ENCODE assay signal across 28 cellular contexts in the genomic region with DNA sequence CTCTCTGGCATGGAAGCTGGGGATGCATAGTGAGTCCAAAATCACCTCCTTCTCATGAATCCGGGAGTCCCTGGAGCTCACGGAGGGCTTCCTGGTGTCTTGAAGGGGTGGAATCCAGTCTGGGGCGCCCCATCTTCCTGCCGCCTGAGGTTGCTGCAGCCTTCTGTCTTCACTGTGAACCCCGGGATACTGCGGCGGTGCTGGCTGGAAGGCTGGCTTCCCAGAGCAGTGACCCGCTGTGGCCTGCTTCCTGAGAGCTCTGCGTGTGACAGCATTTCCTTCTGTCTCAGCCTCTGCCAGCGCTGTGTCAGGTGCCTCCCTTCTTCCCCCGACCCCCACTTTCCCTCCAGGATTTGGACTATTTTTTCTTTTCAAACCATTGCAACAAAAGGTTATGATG.
A peak's percentile ranks its signal among the peaks of the same experiment; 100 is the strongest.
DNase-seq lines count a peak whose midpoint lies in the region; ATAC-seq, FAIRE-seq and TF ChIP-seq lines count a peak whose summit lies in the region.
"Had no signal": no experiment of that assay in that cellular context is flagged by ENCODE, and none has a peak within 500 bp of the region (broad histone marks: within the 10 kb centered on the region; RNA-seq: fewer than 3 reads in every experiment).

No MANE protein-coding gene starts in this region.

- no peak overlapping the region for H4K91ac ChIP-seq in neuronal stem cell (ENCODE audit: low read depth, low read length, poor library complexity)

- H3K18ac ChIP-seq in neuronal stem cell (ENCODE audit: low read length), result peak overlapping the region; percentile 23

- H3K79me1 ChIP-seq in neuronal stem cell (ENCODE audit: low read depth, low read length), result no peaks in the 10 kb centered on the region

- no peak overlapping the region for H3K14ac ChIP-seq in neuronal stem cell (ENCODE audit: low read length)

- peak overlapping the region; percentile 62 for H3K27ac ChIP-seq in left ventricle myocardium inferior (replicated peaks)
- H3K27ac ChIP-seq in neuronal stem cell (replicated peaks; ENCODE audit: low read length), result no peak overlapping the region
- H3K27ac ChIP-seq in dorsolateral prefrontal cortex, result no peak overlapping the region
- H3K27ac ChIP-seq: 22Rv1, BLaER1, GM23248, HL-60, SJSA1 had no signal

- intact Hi-C loops in Right ventricle myocardium inferior (cut with DNase I) (no loop called here), Right ventricle myocardium superior (cut with DNase I) (no loop called here), left ventricle myocardium inferior (cut with micrococcal nuclease) (no loop called here), dorsolateral prefrontal cortex (cut with DNase I) (no loop called here)

- H2AK5ac ChIP-seq in neuronal stem cell (ENCODE audit: low read depth, low read length), result no peak overlapping the region

- no peak overlapping the region for H2BK120ac ChIP-seq in neuronal stem cell (ENCODE audit: low read depth, low read length)

- no peak overlapping the region for H2BK12ac ChIP-seq in neuronal stem cell (ENCODE audit: low read length)

- H3K27me3 ChIP-seq in left ventricle myocardium inferior (ENCODE audit: low read depth), result no peaks in the 10 kb centered on the region
- peaks cover 0 to 44% (median 5%) of the 10 kb centered on the region in 3 experiments for H3K27me3 ChIP-seq in neuronal stem cell (ENCODE audit: control insufficient read depth in 3 of 3, insufficient read depth in 3 of 3, low read depth in 1 of 3, low read length in 3 of 3)
- H3K27me3 ChIP-seq in dorsolateral prefrontal cortex, result peaks cover 0 to 12% (median 0%) of the 10 kb centered on the region in 45 donors
- H3K27me3 ChIP-seq: BLaER1 had no signal

- no peak overlapping the region for H4K8ac ChIP-seq in neuronal stem cell (ENCODE audit: low read depth, low read length)

- H3K23ac ChIP-seq in neuronal stem cell (ENCODE audit: low read depth, low read length, poor library complexity), result no peak overlapping the region

- H2BK15ac ChIP-seq in neuronal stem cell (ENCODE audit: low read length), result no peak overlapping the region

- H2AFZ ChIP-seq in neuronal stem cell (ENCODE audit: low read length), result peak overlapping the region; percentile 35
- H2AFZ ChIP-seq: GM23248 had no signal

- no peak for TF ChIP-seq POLR2A in GM12891 (IDR thresholded peaks at IDR 0.05; ENCODE audit: low read depth, low read length)
- no peak for TF ChIP-seq POLR2A in erythroblast (IDR thresholded peaks at IDR 0.05; ENCODE audit: low read length)

- DNase-seq in Right ventricle myocardium inferior (ENCODE audit: missing footprints), result peak; percentile 56
- no peak for DNase-seq in Right ventricle myocardium superior
- DNase-seq in left ventricle myocardium inferior, result no peak
- DNase-seq in neuronal stem cell (ENCODE audit: low spot score), result no peak
- no peak for DNase-seq in dorsolateral prefrontal cortex
- no peak for DNase-seq in GM12891 (ENCODE audit: insufficient read length, low spot score)
- DNase-seq in NCI-H2227 (lab: John Stamatoyannopoulos, UW; ENCODE audit: unreplicated experiment), result no peak
- DNase-seq in erythroblast (lab: John Stamatoyannopoulos, UW), result no peak
- DNase-seq: ACHN; Caco-2; CD4-positive, alpha-beta T cell; DMS 273 treated with DMSO at 0.1 percent for 48 hours; DMS79 treated with DMSO at 0.1 percent for 48 hours; GM23248; KG1; NCI-H1092; NCI-H1436 treated with DMSO at 0.1 percent for 48 hours; NCI-H2029; NCI-H226; NCI-H524; NCI-H774; NK-92 treated with Interleukin-12 subunit alpha and Interleukin-12 subunit beta, amount 100 ng/mL, for 24 hours had no signal

- FAIRE-seq in GM12891 (lab: Jason Lieb, UNC), result no peak
- FAIRE-seq: GM12878 had no signal

- ATAC-seq in Right ventricle myocardium inferior (no peak), Right ventricle myocardium superior (ENCODE audit: poor library complexity) (no peak)
- ATAC-seq: GM12878 had no signal

- peak overlapping the region; percentile 11 for H3K4me3 ChIP-seq in left ventricle myocardium inferior
- H3K4me3 ChIP-seq in neuronal stem cell (ENCODE audit: low read length in 2 of 2), result no peak overlapping the region
- no peak overlapping the region for H3K4me3 ChIP-seq in dorsolateral prefrontal cortex
- H3K4me3 ChIP-seq: BLaER1, GM12878, GM23248, HAP-1, SJSA1 had no signal

- no peak overlapping the region for H3K9ac ChIP-seq in neuronal stem cell (ENCODE audit: low read depth, low read length, poor library complexity)
- H3K9ac ChIP-seq: BLaER1, GM23248 had no signal

- WGBS in neuronal stem cell (ENCODE audit: extremely low coverage in 2 of 2, insufficient read length in 2 of 2, insufficient replicate concordance in 1 of 2), 2 donors, result no CpG with 5 or more reads among the region's 11 CpGs

- H3K36me3 ChIP-seq in left ventricle myocardium inferior (no peaks in the 10 kb centered on the region), neuronal stem cell (replicated peaks in 1 of 2; ENCODE audit: control insufficient read depth in 2 of 2, insufficient read depth in 2 of 2, low read length in 2 of 2) (no peaks in the 10 kb centered on the region)
- H3K36me3 ChIP-seq: BLaER1, HAP-1, SJSA1 had no signal

- H3K4me2 ChIP-seq in neuronal stem cell (ENCODE audit: insufficient read depth, low read length, poor library complexity, severe bottlenecking), result no peak overlapping the region
- H3K4me2 ChIP-seq: BLaER1 had no signal

- no peak for TF ChIP-seq CTCF in left ventricle myocardium inferior (IDR thresholded peaks at IDR 0.05; ENCODE audit: borderline replicate concordance)
- no peak for TF ChIP-seq CTCF in dorsolateral prefrontal cortex (IDR thresholded peaks at IDR 0.05 in 54 of 56, conservative IDR thresholded peaks at IDR 0.05 in 2 of 56; ENCODE audit: low read depth in 1 of 56, partially characterized antibody in 56 of 56)

- peaks cover 12% of the 10 kb centered on the region for H3K4me1 ChIP-seq in left ventricle myocardium inferior
- peaks cover 0 to 3% of the 10 kb centered on the region in 2 donors for H3K4me1 ChIP-seq in neuronal stem cell (ENCODE audit: control insufficient read depth in 2 of 2, insufficient read depth in 1 of 2, low read depth in 1 of 2, low read length in 2 of 2)
- H3K4me1 ChIP-seq: BLaER1, Caco-2, HAP-1, SJSA1 had no signal

- no peak overlapping the region for H3K4ac ChIP-seq in neuronal stem cell (ENCODE audit: low read length)

- H3K9me3 ChIP-seq in left ventricle myocardium inferior (replicated peaks) (no peaks in the 10 kb centered on the region), neuronal stem cell (replicated peaks in 1 of 2; ENCODE audit: control insufficient read depth in 2 of 2, insufficient read depth in 1 of 2, low read depth in 1 of 2, low read length in 2 of 2) (no peaks in the 10 kb centered on the region)
- H3K9me3 ChIP-seq: BLaER1, Caco-2, HAP-1, SJSA1 had no signal

- no peak overlapping the region for H2BK5ac ChIP-seq in neuronal stem cell (ENCODE audit: low read length)

TF ChIP-seq in GM12891, 5 proteins besides CTCF, POLR2A, EP300 and RAD21:
- TF ChIP-seq PAX5 (IDR thresholded peaks at IDR 0.05; ENCODE audit: insufficient read depth, low read length, severe bottlenecking) (no peak), TAF1 (IDR thresholded peaks at IDR 0.05; ENCODE audit: low read depth, low read length) (no peak), POU2F2 (IDR thresholded peaks at IDR 0.05; ENCODE audit: low read depth, low read length) (no peak), SPI1 (IDR thresholded peaks at IDR 0.05; ENCODE audit: low read depth, low read length) (no peak), POLR2AphosphoS5 (IDR thresholded peaks at IDR 0.05; ENCODE audit: low read depth, low read length) (no peak)
